ENCODE assay signal across 7 cellular contexts in genomic region chr3:14920536-14920935, GRCh38.
"Had no signal": no experiment of that assay in that cellular context is flagged by ENCODE, and none has a peak within 500 bp of the region (broad histone marks: within the 10 kb centered on the region; RNA-seq: fewer than 3 reads in every experiment).

No MANE protein-coding gene starts in this region.

- H3K27ac ChIP-seq: epithelial cell of prostate, parathyroid adenoma, sigmoid colon, tibial nerve, uterus, WERI-Rb-1 had no signal

- H3K27me3 ChIP-seq: sigmoid colon, tibial nerve, uterus had no signal

- H3K9me3 ChIP-seq: sigmoid colon, tibial nerve, uterus had no signal

- H3K9ac ChIP-seq: parathyroid adenoma had no signal

- H3K4me1 ChIP-seq: uterus had no signal

- H3K4me3 ChIP-seq: lung, sigmoid colon, tibial nerve, uterus had no signal

- H3K79me2 ChIP-seq: parathyroid adenoma had no signal

- H3K36me3 ChIP-seq: sigmoid colon, uterus, WERI-Rb-1 had no signal

- H2AFZ ChIP-seq: parathyroid adenoma had no signal
